Comparison of ENCODE assay signal across 1 cellular context in genomic region chr10:71736570-71737355, GRCh38.
TF ChIP-seq lines count a peak whose summit lies in the region.

No MANE protein-coding gene starts in this region.

TF ChIP-seq in GM12878, 131 proteins besides CTCF, POLR2A, EP300 and RAD21:
- TF ChIP-seq CHD2 (IDR thresholded peaks at IDR 0.05; ENCODE audit: borderline replicate concordance, low read depth, low read length) (no peak), SIX5 (IDR thresholded peaks at IDR 0.05; ENCODE audit: low read depth, low read length, severe bottlenecking) (no peak), MLLT1 (IDR thresholded peaks at IDR 0.05) (no peak), ATF2 (IDR thresholded peaks at IDR 0.05; ENCODE audit: low read length) (no peak), IKZF2 (IDR thresholded peaks at IDR 0.05) (no peak), MEF2B (IDR thresholded peaks at IDR 0.05; ENCODE audit: partially characterized antibody, poor library complexity, severe bottlenecking) (no peak), TCF7 (IDR thresholded peaks at IDR 0.05; ENCODE audit: borderline replicate concordance) (no peak), ZBTB40 (IDR thresholded peaks at IDR 0.05; ENCODE audit: borderline replicate concordance) (no peak)
